Comparison of ENCODE assay signal across 11 cellular contexts in the genomic region with DNA sequence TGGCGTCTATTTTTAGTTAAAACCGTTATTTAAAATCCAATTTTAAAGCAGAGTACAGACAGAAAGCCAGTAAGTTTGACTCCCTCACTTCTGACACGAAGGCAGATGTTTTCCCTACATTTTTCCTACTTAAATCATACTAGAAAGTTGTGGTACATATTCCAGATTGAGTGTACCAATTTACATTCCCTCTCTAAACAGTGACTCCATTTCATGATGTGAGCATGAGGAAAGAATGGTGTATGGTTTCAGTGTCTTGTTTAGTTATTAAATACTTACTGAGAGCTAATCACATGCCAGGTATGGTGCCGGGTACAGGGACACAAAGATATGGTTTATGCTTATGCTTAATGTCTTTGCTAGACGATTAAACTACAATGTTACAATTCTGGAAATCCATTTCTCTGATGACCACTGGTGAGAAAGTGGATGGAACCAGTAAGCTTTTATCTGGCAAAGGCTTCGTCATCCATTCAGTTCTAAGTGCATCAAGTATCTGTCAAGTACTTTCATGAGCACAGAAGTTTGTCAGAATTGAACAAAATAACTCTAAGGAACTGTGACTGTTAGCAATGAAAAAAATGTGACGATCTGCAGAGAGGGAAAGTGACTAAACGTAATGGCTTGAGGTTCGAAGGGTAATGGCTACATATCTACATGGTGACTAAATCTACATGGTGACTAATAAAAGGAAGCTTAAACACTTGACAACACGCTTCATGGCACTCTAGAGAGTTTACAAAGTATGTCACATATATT. TPM values are rescaled to one million over a fixed set of nuclear protein-coding genes. Genes with fewer than 3 reads are reported as not detected.
DNase-seq lines count a peak whose midpoint lies in the region; ATAC-seq and TF ChIP-seq lines count a peak whose summit lies in the region.
"Had no signal": no experiment of that assay in that cellular context is flagged by ENCODE, and none has a peak within 500 bp of the region (broad histone marks: within the 10 kb centered on the region; RNA-seq: fewer than 3 reads in every experiment).

No MANE protein-coding gene starts in this region.

- WGBS in lower leg skin, 2 donors: 69 to 76% methylated on average over 10 of the region's 10 CpGs

- no peak overlapping the region for H3K4me3 Mint-ChIP-seq in WTC11
- no peak overlapping the region for H3K4me3 Mint-ChIP-seq in activated CD4-positive, alpha-beta memory T cell treated with anti-CD3 and anti-CD28 coated beads, Interleukin-2, amount 10 ng/mL, durations not matched to agents 7 days and 5 days
- H3K4me3 Mint-ChIP-seq: IgD-negative memory B cell, nephron progenitor cell had no signal

- TF ChIP-seq CTCF in A673 (conservative IDR thresholded peaks at IDR 0.05; ENCODE audit: low read depth, low read length) (no peak), WTC11 (IDR thresholded peaks at IDR 0.05) (no peak), lower leg skin (IDR thresholded peaks at IDR 0.05) (no peak)

- peak; percentile 15 for DNase-seq in A673 (ENCODE audit: low spot score)
- no peak for DNase-seq in WTC11 (ENCODE audit: low spot score)
- DNase-seq in kidney glomerular epithelial cell (lab: John Stamatoyannopoulos, UW): peak; percentile 86
- no peak for DNase-seq in activated CD4-positive, alpha-beta memory T cell treated with anti-CD3 and anti-CD28 coated beads, Interleukin-2, amount 10 ng/mL, durations not matched to agents 7 days and 5 days
- DNase-seq in lower leg skin (ENCODE audit: low spot score in 2 of 2): no peak
- no peak for DNase-seq in iPS-NIHi11 (ENCODE audit: low spot score)
- no peak for DNase-seq in hypothalamus (lab: John Stamatoyannopoulos, UW)
- DNase-seq: DND-41, nephron progenitor cell had no signal

- no peaks in the 10 kb centered on the region for H3K27me3 Mint-ChIP-seq in WTC11 (ENCODE audit: low read depth)
- H3K27me3 Mint-ChIP-seq in activated CD4-positive, alpha-beta memory T cell treated with anti-CD3 and anti-CD28 coated beads, Interleukin-2, amount 10 ng/mL, durations not matched to agents 7 days and 5 days: no peaks in the 10 kb centered on the region
- H3K27me3 Mint-ChIP-seq: IgD-negative memory B cell had no signal

- CTCF ChIA-PET in A673 (lab: Charles Lee) (no interaction called here), WTC11 (lab: Charles Lee) (interaction anchor here (1.1 kb wide), 1 partner anchor 29 kb away, joined by 3 read pairs; no protein-coding TSS in a partner anchor)
- CTCF ChIA-PET in activated CD4-positive, alpha-beta memory T cell treated with anti-CD3 and anti-CD28 coated beads, Interleukin-2, amount 10 ng/mL, durations not matched to agents 7 days and 5 days (lab: Charles Lee): no interaction called here

- H3K4me1 ChIP-seq in A673 (ENCODE audit: insufficient read depth, low read length, poor library complexity, severe bottlenecking): peaks cover 62% of the 10 kb centered on the region

- H3K4me3 ChIP-seq in A673 (ENCODE audit: low read depth, low read length, poor library complexity, severe bottlenecking) (no peak overlapping the region), lower leg skin (ENCODE audit: low read depth, poor library complexity, severe bottlenecking) (no peak overlapping the region)

- no peaks in the 10 kb centered on the region for H3K9me3 Mint-ChIP-seq in WTC11
- H3K9me3 Mint-ChIP-seq in activated CD4-positive, alpha-beta memory T cell treated with anti-CD3 and anti-CD28 coated beads, Interleukin-2, amount 10 ng/mL, durations not matched to agents 7 days and 5 days: no peaks in the 10 kb centered on the region
- H3K9me3 Mint-ChIP-seq: IgD-negative memory B cell, nephron progenitor cell had no signal

- no peaks in the 10 kb centered on the region for H3K27me3 ChIP-seq in A673 (replicated peaks; ENCODE audit: insufficient read depth, low read depth, low read length, poor library complexity)

- H3K9me3 ChIP-seq in A673 (ENCODE audit: low read depth, low read length, poor library complexity, severe bottlenecking): no peaks in the 10 kb centered on the region

- ATAC-seq in GM18868 (IDR thresholded peaks at IDR 0.05; ENCODE audit: unreplicated experiment) (peak; percentile 55), WTC11 (no peak)

- no peaks in the 10 kb centered on the region for H3K36me3 ChIP-seq in A673 (ENCODE audit: insufficient read depth, low read length, poor library complexity, severe bottlenecking)

- intact Hi-C loops in A673 (cut with micrococcal nuclease; ENCODE audit: unreplicated experiment): no loop called here
- intact Hi-C loops in lower leg skin (cut with DNase I; ENCODE audit: low total_unique reads): no loop called here

- peak overlapping the region; percentile 7 for H3K27ac Mint-ChIP-seq in WTC11
- no peak overlapping the region for H3K27ac Mint-ChIP-seq in activated CD4-positive, alpha-beta memory T cell treated with anti-CD3 and anti-CD28 coated beads, Interleukin-2, amount 10 ng/mL, durations not matched to agents 7 days and 5 days
- H3K27ac Mint-ChIP-seq: IgD-negative memory B cell, nephron progenitor cell had no signal

- no peak for TF ChIP-seq POLR2A in lower leg skin (IDR thresholded peaks at IDR 0.05)

- peaks cover 87% of the 10 kb centered on the region for H3K4me1 Mint-ChIP-seq in WTC11
- H3K4me1 Mint-ChIP-seq in activated CD4-positive, alpha-beta memory T cell treated with anti-CD3 and anti-CD28 coated beads, Interleukin-2, amount 10 ng/mL, durations not matched to agents 7 days and 5 days: peaks cover 19% of the 10 kb centered on the region

- BruUV-seq in A673 (replicated peaks; lab: Mats Ljungman, UMichigan): no TSS peak

- POLR2A ChIA-PET in A673 (lab: Charles Lee; ENCODE audit: low non-redundant PET) (no interaction called here), WTC11 (lab: Charles Lee) (no interaction called here)
- POLR2A ChIA-PET in activated CD4-positive, alpha-beta memory T cell treated with anti-CD3 and anti-CD28 coated beads, Interleukin-2, amount 10 ng/mL, durations not matched to agents 7 days and 5 days (lab: Charles Lee): interaction anchor here (1.0 kb wide), 1 partner anchor 30 kb away, joined by 3 read pairs; no protein-coding TSS in a partner anchor

- H3K36me3 Mint-ChIP-seq in WTC11: no peaks in the 10 kb centered on the region
- H3K36me3 Mint-ChIP-seq in activated CD4-positive, alpha-beta memory T cell treated with anti-CD3 and anti-CD28 coated beads, Interleukin-2, amount 10 ng/mL, durations not matched to agents 7 days and 5 days (ENCODE audit: low read depth): no peaks in the 10 kb centered on the region
- H3K36me3 Mint-ChIP-seq: IgD-negative memory B cell had no signal

- no peak overlapping the region for H3K27ac ChIP-seq in A673 (ENCODE audit: low read depth, low read length, poor library complexity, severe bottlenecking)

TF ChIP-seq in WTC11, 78 proteins besides CTCF, POLR2A, EP300 and RAD21 (continues in another document):
- TF ChIP-seq ATF1 (CRISPR knock-in tag; IDR thresholded peaks at IDR 0.05): no peak
- TF ChIP-seq, protein P1, sequence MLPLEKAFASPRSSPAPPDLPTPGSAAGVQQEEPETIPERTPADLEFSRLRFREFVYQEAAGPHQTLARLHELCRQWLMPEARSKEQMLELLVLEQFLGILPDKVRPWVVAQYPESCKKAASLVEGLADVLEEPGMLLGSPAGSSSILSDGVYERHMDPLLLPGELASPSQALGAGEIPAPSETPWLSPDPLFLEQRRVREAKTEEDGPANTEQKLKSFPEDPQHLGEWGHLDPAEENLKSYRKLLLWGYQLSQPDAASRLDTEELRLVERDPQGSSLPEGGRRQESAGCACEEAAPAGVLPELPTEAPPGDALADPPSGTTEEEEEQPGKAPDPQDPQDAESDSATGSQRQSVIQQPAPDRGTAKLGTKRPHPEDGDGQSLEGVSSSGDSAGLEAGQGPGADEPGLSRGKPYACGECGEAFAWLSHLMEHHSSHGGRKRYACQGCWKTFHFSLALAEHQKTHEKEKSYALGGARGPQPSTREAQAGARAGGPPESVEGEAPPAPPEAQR (CRISPR knock-in tag; IDR thresholded peaks at IDR 0.05): no peak
- TF ChIP-seq, protein P2, sequence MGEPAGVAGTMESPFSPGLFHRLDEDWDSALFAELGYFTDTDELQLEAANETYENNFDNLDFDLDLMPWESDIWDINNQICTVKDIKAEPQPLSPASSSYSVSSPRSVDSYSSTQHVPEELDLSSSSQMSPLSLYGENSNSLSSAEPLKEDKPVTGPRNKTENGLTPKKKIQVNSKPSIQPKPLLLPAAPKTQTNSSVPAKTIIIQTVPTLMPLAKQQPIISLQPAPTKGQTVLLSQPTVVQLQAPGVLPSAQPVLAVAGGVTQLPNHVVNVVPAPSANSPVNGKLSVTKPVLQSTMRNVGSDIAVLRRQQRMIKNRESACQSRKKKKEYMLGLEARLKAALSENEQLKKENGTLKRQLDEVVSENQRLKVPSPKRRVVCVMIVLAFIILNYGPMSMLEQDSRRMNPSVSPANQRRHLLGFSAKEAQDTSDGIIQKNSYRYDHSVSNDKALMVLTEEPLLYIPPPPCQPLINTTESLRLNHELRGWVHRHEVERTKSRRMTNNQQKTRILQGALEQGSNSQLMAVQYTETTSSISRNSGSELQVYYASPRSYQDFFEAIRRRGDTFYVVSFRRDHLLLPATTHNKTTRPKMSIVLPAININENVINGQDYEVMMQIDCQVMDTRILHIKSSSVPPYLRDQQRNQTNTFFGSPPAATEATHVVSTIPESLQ (CRISPR knock-in tag; IDR thresholded peaks at IDR 0.05): no peak
- no peak for TF ChIP-seq OVOL2 (CRISPR knock-in tag; IDR thresholded peaks at IDR 0.05; ENCODE audit: borderline replicate concordance)
- TF ChIP-seq, protein P3, sequence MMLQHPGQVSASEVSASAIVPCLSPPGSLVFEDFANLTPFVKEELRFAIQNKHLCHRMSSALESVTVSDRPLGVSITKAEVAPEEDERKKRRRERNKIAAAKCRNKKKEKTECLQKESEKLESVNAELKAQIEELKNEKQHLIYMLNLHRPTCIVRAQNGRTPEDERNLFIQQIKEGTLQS (CRISPR knock-in tag; conservative IDR thresholded peaks at IDR 0.05): no peak
- no peak for TF ChIP-seq ZNF423 (CRISPR knock-in tag; IDR thresholded peaks at IDR 0.05)
- TF ChIP-seq ZNF671 (CRISPR knock-in tag; IDR thresholded peaks at IDR 0.05): no peak
- no peak for TF ChIP-seq NFYB (CRISPR knock-in tag; conservative IDR thresholded peaks at IDR 0.05; ENCODE audit: low read depth)
- no peak for TF ChIP-seq SMAD3 (CRISPR knock-in tag; IDR thresholded peaks at IDR 0.05; ENCODE audit: borderline replicate concordance)
- TF ChIP-seq NR3C1 (CRISPR knock-in tag; conservative IDR thresholded peaks at IDR 0.05; ENCODE audit: low read depth): no peak
- no peak for TF ChIP-seq FOXP1 (CRISPR knock-in tag; IDR thresholded peaks at IDR 0.05; ENCODE audit: borderline replicate concordance)

RNA-seq across cellular contexts. Expression of a gene that starts 25.7 kb away (rescaled TPM):
- total RNA-seq in A673 (2021) (29.0 and 35.5 TPM in 2 replicates), WTC11 (2021) (51.6 to 73.2 TPM (median 65.2 TPM) in 3 replicates), lower leg skin (10 to 100 TPM; 43.1 to 68.8 (median 45.6) TPM)
- total RNA-seq in activated CD4-positive, alpha-beta memory T cell treated with anti-CD3 and anti-CD28 coated beads, Interleukin-2, amount 10 ng/mL, durations not matched to agents 7 days and 5 days: 10 to 100 TPM in 1 of 2 experiments, 1 to 10 TPM in 1; 8.6 to 12.3 TPM

Comparison
In these comparisons a context has a peak if more than half of its experiments do, and no peak if none do; other contexts are left out.
1. DNase-seq: peak in A673 (single experiment) and kidney glomerular epithelial cell (single experiment); none in WTC11 (single experiment), activated CD4-positive, alpha-beta memory T cell treated with anti-CD3 and anti-CD28 coated beads, Interleukin-2, amount 10 ng/mL, durations not matched to agents 7 days and 5 days (single experiment), lower leg skin (0 of 2), iPS-NIHi11 (single experiment) and hypothalamus (0 of 51).